2 cellular contexts compared by ENCODE assay signal in the genomic region with DNA sequence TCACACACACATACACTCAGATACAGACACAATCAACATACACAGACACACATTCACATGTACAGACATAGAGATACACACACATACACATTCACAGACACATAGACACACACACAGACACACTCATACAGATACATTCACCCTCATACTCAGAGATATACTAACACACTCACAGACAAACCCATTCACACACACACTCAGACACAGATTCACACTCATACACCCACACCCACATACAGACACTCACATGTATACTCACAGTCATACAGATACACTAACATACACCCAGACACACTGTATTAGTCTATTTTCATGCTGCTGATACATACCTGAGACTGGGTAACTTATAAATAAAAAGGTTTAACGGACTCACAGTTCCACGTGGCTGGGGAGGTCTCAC.
A peak's percentile ranks its signal among the peaks of the same experiment; 100 is the strongest.
TF ChIP-seq lines count a peak whose summit lies in the region.

No MANE protein-coding gene starts in this region.

TF ChIP-seq in HepG2, 621 proteins besides CTCF, POLR2A, EP300 and RAD21:
- TF ChIP-seq, protein P1, sequence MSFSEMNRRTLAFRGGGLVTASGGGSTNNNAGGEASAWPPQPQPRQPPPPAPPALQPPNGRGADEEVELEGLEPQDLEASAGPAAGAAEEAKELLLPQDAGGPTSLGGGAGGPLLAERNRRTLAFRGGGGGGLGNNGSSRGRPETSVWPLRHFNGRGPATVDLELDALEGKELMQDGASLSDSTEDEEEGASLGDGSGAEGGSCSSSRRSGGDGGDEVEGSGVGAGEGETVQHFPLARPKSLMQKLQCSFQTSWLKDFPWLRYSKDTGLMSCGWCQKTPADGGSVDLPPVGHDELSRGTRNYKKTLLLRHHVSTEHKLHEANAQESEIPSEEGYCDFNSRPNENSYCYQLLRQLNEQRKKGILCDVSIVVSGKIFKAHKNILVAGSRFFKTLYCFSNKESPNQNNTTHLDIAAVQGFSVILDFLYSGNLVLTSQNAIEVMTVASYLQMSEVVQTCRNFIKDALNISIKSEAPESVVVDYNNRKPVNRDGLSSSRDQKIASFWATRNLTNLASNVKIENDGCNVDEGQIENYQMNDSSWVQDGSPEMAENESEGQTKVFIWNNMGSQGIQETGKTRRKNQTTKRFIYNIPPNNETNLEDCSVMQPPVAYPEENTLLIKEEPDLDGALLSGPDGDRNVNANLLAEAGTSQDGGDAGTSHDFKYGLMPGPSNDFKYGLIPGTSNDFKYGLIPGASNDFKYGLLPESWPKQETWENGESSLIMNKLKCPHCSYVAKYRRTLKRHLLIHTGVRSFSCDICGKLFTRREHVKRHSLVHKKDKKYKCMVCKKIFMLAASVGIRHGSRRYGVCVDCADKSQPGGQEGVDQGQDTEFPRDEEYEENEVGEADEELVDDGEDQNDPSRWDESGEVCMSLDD (CRISPR knock-in tag; IDR thresholded peaks at IDR 0.05; ENCODE audit: borderline replicate concordance): no peak
- TF ChIP-seq ZNF30 (CRISPR knock-in tag; IDR thresholded peaks at IDR 0.05) (no peak), ZNF891 (CRISPR knock-in tag; IDR thresholded peaks at IDR 0.05) (no peak), ZNF446 (CRISPR knock-in tag; IDR thresholded peaks at IDR 0.05) (no peak), RCOR2 (CRISPR knock-in tag; IDR thresholded peaks at IDR 0.05) (no peak), NFYC (CRISPR knock-in tag; IDR thresholded peaks at IDR 0.05) (no peak), IKZF1 (IDR thresholded peaks at IDR 0.05) (0 out of 2 replicates have a peak, but pooled peaks have one; percentile 34), PHB2 (IDR thresholded peaks at IDR 0.05; ENCODE audit: partially characterized antibody) (peak; percentile 76), NBN (conservative IDR thresholded peaks at IDR 0.05) (0 out of 2 replicates have a peak, but pooled peaks have one; percentile 16), XRCC5 (optimal IDR thresholded peaks at IDR 0.05; ENCODE audit: low read length) (no peak), PLRG1 (conservative IDR thresholded peaks at IDR 0.05) (peak; percentile 75; the same call in 1 of the 2 replicates)
- TF ChIP-seq, protein P2, sequence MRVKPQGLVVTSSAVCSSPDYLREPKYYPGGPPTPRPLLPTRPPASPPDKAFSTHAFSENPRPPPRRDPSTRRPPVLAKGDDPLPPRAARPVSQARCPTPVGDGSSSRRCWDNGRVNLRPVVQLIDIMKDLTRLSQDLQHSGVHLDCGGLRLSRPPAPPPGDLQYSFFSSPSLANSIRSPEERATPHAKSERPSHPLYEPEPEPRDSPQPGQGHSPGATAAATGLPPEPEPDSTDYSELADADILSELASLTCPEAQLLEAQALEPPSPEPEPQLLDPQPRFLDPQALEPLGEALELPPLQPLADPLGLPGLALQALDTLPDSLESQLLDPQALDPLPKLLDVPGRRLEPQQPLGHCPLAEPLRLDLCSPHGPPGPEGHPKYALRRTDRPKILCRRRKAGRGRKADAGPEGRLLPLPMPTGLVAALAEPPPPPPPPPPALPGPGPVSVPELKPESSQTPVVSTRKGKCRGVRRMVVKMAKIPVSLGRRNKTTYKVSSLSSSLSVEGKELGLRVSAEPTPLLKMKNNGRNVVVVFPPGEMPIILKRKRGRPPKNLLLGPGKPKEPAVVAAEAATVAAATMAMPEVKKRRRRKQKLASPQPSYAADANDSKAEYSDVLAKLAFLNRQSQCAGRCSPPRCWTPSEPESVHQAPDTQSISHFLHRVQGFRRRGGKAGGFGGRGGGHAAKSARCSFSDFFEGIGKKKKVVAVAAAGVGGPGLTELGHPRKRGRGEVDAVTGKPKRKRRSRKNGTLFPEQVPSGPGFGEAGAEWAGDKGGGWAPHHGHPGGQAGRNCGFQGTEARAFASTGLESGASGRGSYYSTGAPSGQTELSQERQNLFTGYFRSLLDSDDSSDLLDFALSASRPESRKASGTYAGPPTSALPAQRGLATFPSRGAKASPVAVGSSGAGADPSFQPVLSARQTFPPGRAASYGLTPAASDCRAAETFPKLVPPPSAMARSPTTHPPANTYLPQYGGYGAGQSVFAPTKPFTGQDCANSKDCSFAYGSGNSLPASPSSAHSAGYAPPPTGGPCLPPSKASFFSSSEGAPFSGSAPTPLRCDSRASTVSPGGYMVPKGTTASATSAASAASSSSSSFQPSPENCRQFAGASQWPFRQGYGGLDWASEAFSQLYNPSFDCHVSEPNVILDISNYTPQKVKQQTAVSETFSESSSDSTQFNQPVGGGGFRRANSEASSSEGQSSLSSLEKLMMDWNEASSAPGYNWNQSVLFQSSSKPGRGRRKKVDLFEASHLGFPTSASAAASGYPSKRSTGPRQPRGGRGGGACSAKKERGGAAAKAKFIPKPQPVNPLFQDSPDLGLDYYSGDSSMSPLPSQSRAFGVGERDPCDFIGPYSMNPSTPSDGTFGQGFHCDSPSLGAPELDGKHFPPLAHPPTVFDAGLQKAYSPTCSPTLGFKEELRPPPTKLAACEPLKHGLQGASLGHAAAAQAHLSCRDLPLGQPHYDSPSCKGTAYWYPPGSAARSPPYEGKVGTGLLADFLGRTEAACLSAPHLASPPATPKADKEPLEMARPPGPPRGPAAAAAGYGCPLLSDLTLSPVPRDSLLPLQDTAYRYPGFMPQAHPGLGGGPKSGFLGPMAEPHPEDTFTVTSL (CRISPR knock-in tag; IDR thresholded peaks at IDR 0.05; ENCODE audit: borderline replicate concordance): no peak

TF ChIP-seq in GM12878, 131 proteins besides CTCF, POLR2A, EP300 and RAD21:
- TF ChIP-seq ZSCAN29 (IDR thresholded peaks at IDR 0.05): no peak
- TF ChIP-seq SMC3 (IDR thresholded peaks at IDR 0.05; ENCODE audit: borderline replicate concordance, low read length): no peak
- TF ChIP-seq, protein P3, sequence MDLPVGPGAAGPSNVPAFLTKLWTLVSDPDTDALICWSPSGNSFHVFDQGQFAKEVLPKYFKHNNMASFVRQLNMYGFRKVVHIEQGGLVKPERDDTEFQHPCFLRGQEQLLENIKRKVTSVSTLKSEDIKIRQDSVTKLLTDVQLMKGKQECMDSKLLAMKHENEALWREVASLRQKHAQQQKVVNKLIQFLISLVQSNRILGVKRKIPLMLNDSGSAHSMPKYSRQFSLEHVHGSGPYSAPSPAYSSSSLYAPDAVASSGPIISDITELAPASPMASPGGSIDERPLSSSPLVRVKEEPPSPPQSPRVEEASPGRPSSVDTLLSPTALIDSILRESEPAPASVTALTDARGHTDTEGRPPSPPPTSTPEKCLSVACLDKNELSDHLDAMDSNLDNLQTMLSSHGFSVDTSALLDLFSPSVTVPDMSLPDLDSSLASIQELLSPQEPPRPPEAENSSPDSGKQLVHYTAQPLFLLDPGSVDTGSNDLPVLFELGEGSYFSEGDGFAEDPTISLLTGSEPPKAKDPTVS (IDR thresholded peaks at IDR 0.05; ENCODE audit: low read depth, low read length): no peak
TF ChIP-seq in GM12878: peak in this region for 0.
